In the genomic region with DNA sequence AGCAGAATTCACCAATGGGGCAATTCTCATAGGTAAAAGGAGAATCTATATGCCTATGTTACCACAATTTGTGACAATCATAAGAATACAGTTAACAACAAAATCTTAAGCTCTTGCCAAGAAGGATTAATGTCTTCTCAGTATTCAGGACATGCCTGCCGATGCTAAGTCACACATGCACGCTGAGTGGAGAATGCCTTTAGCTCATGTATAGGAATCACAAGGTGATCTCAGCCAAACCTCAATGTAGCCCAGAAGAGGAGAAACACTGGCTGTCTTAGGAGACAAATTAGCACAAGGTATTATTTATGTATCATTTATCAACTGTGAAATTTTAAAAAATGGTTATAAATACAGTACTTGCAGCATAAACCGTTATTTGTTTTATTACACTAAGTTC, we compare ENCODE assay signal across 20 cellular contexts. TPM values are rescaled to one million over a fixed set of nuclear protein-coding genes. Genes with fewer than 3 reads are reported as not detected.
DNase-seq lines count a peak whose midpoint lies in the region; ATAC-seq, FAIRE-seq and TF ChIP-seq lines count a peak whose summit lies in the region.
"Had no signal": no experiment of that assay in that cellular context is flagged by ENCODE, and none has a peak within 500 bp of the region (broad histone marks: within the 10 kb centered on the region; RNA-seq: fewer than 3 reads in every experiment).

No MANE protein-coding gene starts in this region.

- H4K20me1 ChIP-seq in GM23338 (replicated peaks; ENCODE audit: insufficient read depth) (no peaks in the 10 kb centered on the region), keratinocyte (ENCODE audit: control insufficient read depth, extremely low read depth, insufficient read depth, low read length) (no peaks in the 10 kb centered on the region), HepG2 (ENCODE audit: insufficient read depth, low read length) (no peaks in the 10 kb centered on the region)

- DNase-seq in GM23338 (ENCODE audit: low spot score) = no peak
- no peak for DNase-seq in epithelial cell of prostate (ENCODE audit: low read depth, low spot score)
- DNase-seq in keratinocyte (ENCODE audit: low read depth, low spot score) = no peak
- no peak for DNase-seq in HK-2 (ENCODE audit: unreplicated experiment)
- DNase-seq in activated CD4-positive, alpha-beta T cell treated with anti-CD3 and anti-CD28 coated beads, Interleukin-2, amount 10 ng/mL, durations not matched to agents 24 days and 14 days = no peak
- DNase-seq in HepG2 (ENCODE audit: low spot score) = no peak
- DNase-seq: Calu3; CD4-positive, alpha-beta T cell; DMS79; Kasumi-1; NCI-H1105 treated with DMSO at 0.1 percent for 48 hours; NCI-H187; NCI-H226; NCI-H524 treated with DMSO at 0.1 percent for 48 hours; RPMI8226 had no signal

- H3K9me3 ChIP-seq in HUES64 (ENCODE audit: insufficient read depth, low read depth, low read length) (peaks cover 14% of the 10 kb centered on the region), keratinocyte (ENCODE audit: control insufficient read depth, low read depth, low read length) (no peaks in the 10 kb centered on the region), HepG2 (ENCODE audit: low read length) (peaks cover 18% of the 10 kb centered on the region)

- H3K4me3 Mint-ChIP-seq in GM23338 = peak overlapping the region; percentile 94
- no peak overlapping the region for H3K4me3 Mint-ChIP-seq in activated CD4-positive, alpha-beta T cell treated with anti-CD3 and anti-CD28 coated beads, Interleukin-2, amount 10 ng/mL, durations not matched to agents 24 days and 14 days
- H3K4me3 Mint-ChIP-seq: B cell; CD4-positive, alpha-beta T cell had no signal

- dilution Hi-C loops in keratinocyte (cut with MboI; ENCODE audit: extremely low pct_ligation_motif_present, low sequenced_read_pairs) = no loop called here

- peaks cover 27% of the 10 kb centered on the region for H3K9me3 Mint-ChIP-seq in GM23338
- peaks cover 9% of the 10 kb centered on the region for H3K9me3 Mint-ChIP-seq in activated CD4-positive, alpha-beta T cell treated with anti-CD3 and anti-CD28 coated beads, Interleukin-2, amount 10 ng/mL, durations not matched to agents 24 days and 14 days

- H3K4me1 ChIP-seq in GM23338 (ENCODE audit: insufficient read depth) = peaks cover 19% of the 10 kb centered on the region
- H3K4me1 ChIP-seq in HUES64 (ENCODE audit: insufficient read depth, low read length) = 0 out of 2 replicates have a peak, but pooled peaks cover 12% of the 10 kb centered on the region
- H3K4me1 ChIP-seq in keratinocyte (ENCODE audit: control insufficient read depth, extremely low read depth, insufficient read depth, low read length) = peaks cover 34% of the 10 kb centered on the region
- H3K4me1 ChIP-seq in HepG2 (ENCODE audit: insufficient read depth, low read length) = peaks cover 6% of the 10 kb centered on the region; the same call in 1 of the 2 replicates

- POLR2A ChIA-PET in HepG2 (lab: Yijun Ruan, JAX) = no interaction called here

- in situ Hi-C loops in HepG2 (cut with HindIII; ENCODE audit: extremely low pct_ligation_motif_present, low pct_unique_long_range_greater_than_20kb) = no loop called here

- peaks cover 23% of the 10 kb centered on the region for H3K27me3 Mint-ChIP-seq in GM23338 (ENCODE audit: insufficient read depth, low read depth, poor library complexity)
- H3K27me3 Mint-ChIP-seq in activated CD4-positive, alpha-beta T cell treated with anti-CD3 and anti-CD28 coated beads, Interleukin-2, amount 10 ng/mL, durations not matched to agents 24 days and 14 days = peaks cover 62% of the 10 kb centered on the region

- intact Hi-C loops in activated CD4-positive, alpha-beta T cell treated with anti-CD3 and anti-CD28 coated beads, Interleukin-2, amount 10 ng/mL, durations not matched to agents 24 days and 14 days (cut with micrococcal nuclease) = no loop called here
- intact Hi-C loops in HepG2 (cut with micrococcal nuclease; ENCODE audit: unreplicated experiment) = no loop called here

- no peak for TF ChIP-seq POLR2A in HepG2 (IDR thresholded peaks at IDR 0.05; ENCODE audit: insufficient read depth in 1 of 2, low read depth in 2 of 2, low read length in 2 of 2)

- H3K27ac Mint-ChIP-seq in GM23338 = no peak overlapping the region
- no peak overlapping the region for H3K27ac Mint-ChIP-seq in activated CD4-positive, alpha-beta T cell treated with anti-CD3 and anti-CD28 coated beads, Interleukin-2, amount 10 ng/mL, durations not matched to agents 24 days and 14 days
- H3K27ac Mint-ChIP-seq: B cell; CD4-positive, alpha-beta T cell; IgD-negative memory B cell had no signal

- ATAC-seq in GM23338 = no peak
- no peak for ATAC-seq in GM21423 (IDR thresholded peaks at IDR 0.05; ENCODE audit: unreplicated experiment)
- ATAC-seq in HepG2 = no peak

- CTCF ChIA-PET in HepG2 (lab: Yijun Ruan, JAX; ENCODE audit: low intra/inter-chr PET ratio, low total read pairs) = no interaction called here

- no peak for TF ChIP-seq RAD21 in HepG2 (CRISPR knock-in tag; IDR thresholded peaks at IDR 0.05)

- FAIRE-seq in keratinocyte (lab: Jason Lieb, UNC) (peak; percentile 77), HepG2 (lab: Jason Lieb, UNC) (no peak)

- no peak for TF ChIP-seq EP300 in HepG2 (IDR thresholded peaks at IDR 0.05; ENCODE audit: low read depth in 2 of 2, low read length in 2 of 2)
- no peak for TF ChIP-seq EP300 in HepG2 (CRISPR knock-in tag; IDR thresholded peaks at IDR 0.05; ENCODE audit: borderline replicate concordance)

- H3F3A ChIP-seq in GM23338 (replicated peaks; ENCODE audit: low read depth) = 0 out of 2 replicates have a peak, but pooled peaks cover 8% of the 10 kb centered on the region

- no peaks in the 10 kb centered on the region for H3K9me1 ChIP-seq in keratinocyte (ENCODE audit: control insufficient read depth, extremely low read depth, insufficient read depth, low read length)

- H3K4me2 ChIP-seq in GM23338 (peak overlapping the region; percentile 89), keratinocyte (ENCODE audit: control insufficient read depth, extremely low read depth, insufficient read depth, low read depth, low read length) (peak overlapping the region; percentile 90), HepG2 (ENCODE audit: low read depth, low read length) (no peak overlapping the region)

- H3K9ac ChIP-seq in HUES64 (ENCODE audit: low read depth, low read length) = no peak overlapping the region
- H3K9ac ChIP-seq in keratinocyte (ENCODE audit: control insufficient read depth, extremely low read depth, insufficient read depth, low read length) = no peak overlapping the region
- no peak overlapping the region for H3K9ac ChIP-seq in HepG2 (ENCODE audit: insufficient read depth, low read depth, low read length)

- H2AFZ ChIP-seq in GM23338 (no peak overlapping the region), keratinocyte (ENCODE audit: control insufficient read depth, low read length) (no peak overlapping the region), HepG2 (ENCODE audit: low read length) (no peak overlapping the region)

- no TSS peak for BruUV-seq in HepG2 (replicated peaks; lab: Mats Ljungman, UMichigan)

- peaks cover 36% of the 10 kb centered on the region for H3K36me3 Mint-ChIP-seq in GM23338 (ENCODE audit: low read depth)
- peaks cover 5% of the 10 kb centered on the region for H3K36me3 Mint-ChIP-seq in activated CD4-positive, alpha-beta T cell treated with anti-CD3 and anti-CD28 coated beads, Interleukin-2, amount 10 ng/mL, durations not matched to agents 24 days and 14 days (ENCODE audit: low read depth)
- H3K36me3 Mint-ChIP-seq: IgD-negative memory B cell had no signal

- H3K27ac ChIP-seq in GM23338 (ENCODE audit: low read depth) = no peak overlapping the region
- no peak overlapping the region for H3K27ac ChIP-seq in HUES64 (ENCODE audit: low read depth, low read length)
- H3K27ac ChIP-seq in epithelial cell of prostate = peak overlapping the region; percentile 98
- H3K27ac ChIP-seq in keratinocyte (ENCODE audit: control insufficient read depth, insufficient read depth, low read length) = no peak overlapping the region
- H3K27ac ChIP-seq in HepG2 (ENCODE audit: extremely low read length, insufficient read depth, low read length) = no peak overlapping the region

- peaks cover 7% of the 10 kb centered on the region; the same call in 1 of the 2 replicates for H3K36me3 ChIP-seq in GM23338 (ENCODE audit: insufficient read depth)
- H3K36me3 ChIP-seq in HUES64 (ENCODE audit: insufficient read depth, low read length) = no peaks in the 10 kb centered on the region
- no peaks in the 10 kb centered on the region for H3K36me3 ChIP-seq in keratinocyte (ENCODE audit: control insufficient read depth in 2 of 2, extremely low read depth in 1 of 2, insufficient read depth in 2 of 2, low read length in 2 of 2)
- H3K36me3 ChIP-seq in HepG2 (replicated peaks in 1 of 2; ENCODE audit: control insufficient read depth in 1 of 2, insufficient read depth in 2 of 2, low read length in 2 of 2) = no peaks in the 10 kb centered on the region

- H3K27me3 ChIP-seq in GM23338 (ENCODE audit: insufficient read depth) (peaks cover 37% of the 10 kb centered on the region), HUES64 (ENCODE audit: insufficient read depth, low read length) (peaks cover 55% of the 10 kb centered on the region), keratinocyte (ENCODE audit: control insufficient read depth, extremely low read depth, insufficient read depth, low read length) (no peaks in the 10 kb centered on the region), HepG2 (ENCODE audit: control insufficient read depth in 1 of 2, insufficient read depth in 2 of 2, low read length in 2 of 2) (peaks cover 2 to 35% of the 10 kb centered on the region in 2 experiments)

- WGBS in HUES64 = 93% methylated on average over 2 of the region's 3 CpGs
- 0% methylated on average over 3 of the region's 3 CpGs for WGBS in HepG2 (ENCODE audit: low lambda C conversion rate)

- H3K79me2 ChIP-seq in GM23338 (replicated peaks; ENCODE audit: insufficient read depth) (peaks cover 73% of the 10 kb centered on the region), keratinocyte (ENCODE audit: control insufficient read depth, insufficient read depth, low read length) (peaks cover 50% of the 10 kb centered on the region), HepG2 (ENCODE audit: insufficient read depth, low read length) (no peaks in the 10 kb centered on the region)

- H3K4me1 Mint-ChIP-seq in GM23338 = peaks cover 31% of the 10 kb centered on the region
- peaks cover 10% of the 10 kb centered on the region for H3K4me1 Mint-ChIP-seq in activated CD4-positive, alpha-beta T cell treated with anti-CD3 and anti-CD28 coated beads, Interleukin-2, amount 10 ng/mL, durations not matched to agents 24 days and 14 days

- no peaks in the 10 kb centered on the region for H3K9me2 ChIP-seq in GM23338 (ENCODE audit: insufficient read depth)

- TF ChIP-seq CTCF in GM23338 (conservative IDR thresholded peaks at IDR 0.05; ENCODE audit: low read depth in 2 of 2) (no peak), keratinocyte (optimal IDR thresholded peaks at IDR 0.05 in 1 of 3, IDR thresholded peaks at IDR 0.05 in 1 of 3, conservative IDR thresholded peaks at IDR 0.05 in 1 of 3; ENCODE audit: extremely low read depth in 1 of 3, insufficient read depth in 2 of 3, low read length in 3 of 3) (no peak), HepG2 (CRISPR knock-in tag; IDR thresholded peaks at IDR 0.05) (no peak)

- H3K4me3 ChIP-seq in GM23338 (peak overlapping the region; percentile 74), HUES64 (ENCODE audit: low read length) (peak overlapping the region; percentile 79), keratinocyte (ENCODE audit: control insufficient read depth in 2 of 3, extremely low read depth in 1 of 3, insufficient read depth in 2 of 3, low read depth in 1 of 3, low read length in 3 of 3) (peak overlapping the region in 2 of 3 experiments; percentile 69 to 79), HepG2 (replicated peaks in 1 of 3; ENCODE audit: insufficient read depth in 1 of 3, low read depth in 2 of 3, low read length in 3 of 3) (no peak overlapping the region)

RNA-seq across cellular contexts. Expression of gene HTR7, which starts 2.7 kb away (rescaled TPM):
- 41.0 and 42.2 TPM in 2 replicates for total RNA-seq in GM23338 (2014; rRNA removed; shearing (Covaris generic))
- polyA plus RNA-seq in GM23338 (2016; fragmentation: Nextera tagmentation; extraction: Ambion mirVana) (5.1 and 7.0 TPM in 2 replicates), keratinocyte (9.0 to 12.7 TPM (median 12.2 TPM) in 3 replicates), HepG2 (2011; rRNA removed) (0.09 TPM in 1 of 2 replicates, not detected in the other)
- polyA plus RNA-seq in HUES64 (2013, experiment 1 of 2) = 25.9 TPM
- 27.0 TPM for polyA plus RNA-seq in HUES64 (2013, experiment 2 of 2)
- polyA plus RNA-seq in keratinocyte (2011; ENCODE audit: low read depth) = 5.1 TPM
- 8.5 and 11.4 TPM in 2 replicates for polyA plus RNA-seq in keratinocyte (2011; cell fraction: cytosol; rRNA removed)
- polyA plus RNA-seq in keratinocyte (2011; cell fraction: nucleus; rRNA removed) = 11.7 and 12.2 TPM in 2 replicates
- polyA plus RNA-seq in keratinocyte (2012; ENCODE audit: low replicate concordance) = 6.4 and 10.8 TPM in 2 replicates
- polyA minus RNA-seq in keratinocyte = 11.2 to 20.1 TPM (median 17.2 TPM) in 3 replicates
- 9.4 TPM for polyA minus RNA-seq in keratinocyte (2011; cell fraction: cytosol; rRNA and poly(A)+ RNA removed)
- polyA minus RNA-seq in keratinocyte (2011; cell fraction: nucleus; rRNA and poly(A)+ RNA removed) = 19.1 and 29.4 TPM in 2 replicates
- not detected in 2 replicates for total RNA-seq in activated CD4-positive, alpha-beta T cell treated with anti-CD3 and anti-CD28 coated beads, Interleukin-2, amount 10 ng/mL, durations not matched to agents 24 days and 14 days
- 0.04 TPM in 1 of 2 replicates, not detected in the other for total RNA-seq in HepG2 (2016; rRNA removed; fragmentation: Illumina TruSeq; extraction: Trizol)
- total RNA-seq in HepG2 (2016; cell fraction: cytosol; rRNA removed; fragmentation: Illumina TruSeq; extraction: Trizol; ENCODE audit: low read depth) = not detected in 2 replicates
- total RNA-seq in HepG2 (2016; cell fraction: insoluble cytoplasmic fraction; rRNA removed; fragmentation: Illumina TruSeq; extraction: Trizol) = 0.04 TPM in 1 of 2 replicates, not detected in the other
- total RNA-seq in HepG2 (2016; cell fraction: membrane; rRNA removed; fragmentation: Illumina TruSeq; extraction: Trizol) = 0.06 TPM in 1 of 2 replicates, not detected in the other
- total RNA-seq in HepG2 (2016; cell fraction: nucleus; rRNA removed; fragmentation: Illumina TruSeq; extraction: Trizol) = not detected in 2 replicates
- 0.03 and 0.04 TPM in 2 replicates for polyA plus RNA-seq in HepG2 (2011; cell fraction: cytosol; rRNA removed)
- not detected in 2 replicates for polyA plus RNA-seq in HepG2 (2011; cell fraction: nucleus; rRNA removed)
- polyA plus RNA-seq in HepG2 (2012) = not detected in 2 replicates
- polyA plus RNA-seq in HepG2 (2016; cell fraction: cytosol; fragmentation: Illumina TruSeq; extraction: Trizol; ENCODE audit: low read depth) = not detected in 2 replicates
- polyA plus RNA-seq in HepG2 (2016; cell fraction: insoluble cytoplasmic fraction; fragmentation: Illumina TruSeq; extraction: Trizol; ENCODE audit: low read depth) = not detected in 2 replicates
- polyA plus RNA-seq in HepG2 (2016; cell fraction: membrane; fragmentation: Illumina TruSeq; extraction: Trizol; ENCODE audit: low read depth) = 0.07 TPM in 1 of 2 replicates, not detected in the other
- not detected in 2 replicates for polyA plus RNA-seq in HepG2 (2016; cell fraction: nucleus; fragmentation: Illumina TruSeq; extraction: Trizol; ENCODE audit: insufficient read depth, low read depth)
- 0.04 and 0.28 TPM in 2 replicates for polyA minus RNA-seq in HepG2 (2011; rRNA and poly(A)+ RNA removed; ENCODE audit: low replicate concordance)
- not detected in 2 replicates for polyA minus RNA-seq in HepG2 (2011; cell fraction: cytosol; rRNA and poly(A)+ RNA removed)
- not detected in 2 replicates for polyA minus RNA-seq in HepG2 (2011; cell fraction: nucleus; rRNA and poly(A)+ RNA removed)
- total RNA-seq: B cell, G401 had no signal
- polyA plus RNA-seq: IgD-negative memory B cell had no signal

RNA-seq across cellular contexts. Expression of gene RPP30, which starts 16.6 kb away (rescaled TPM):
- 74.1 and 89.7 TPM in 2 replicates for total RNA-seq in GM23338 (2014; rRNA removed; shearing (Covaris generic))
- 139 and 142 TPM in 2 replicates for polyA plus RNA-seq in GM23338 (2016; fragmentation: Nextera tagmentation; extraction: Ambion mirVana)
- 103 TPM for polyA plus RNA-seq in HUES64 (2013, experiment 1 of 2)
- polyA plus RNA-seq in HUES64 (2013, experiment 2 of 2) = 93.7 TPM
- 26.4 to 48.6 TPM (median 34.2 TPM) in 3 replicates for polyA plus RNA-seq in keratinocyte
- polyA plus RNA-seq in keratinocyte (2011; ENCODE audit: low read depth) = 8.2 TPM
- polyA plus RNA-seq in keratinocyte (2011; cell fraction: cytosol; rRNA removed) = 23.0 and 35.5 TPM in 2 replicates
- polyA plus RNA-seq in keratinocyte (2011; cell fraction: nucleus; rRNA removed) = 22.6 and 27.2 TPM in 2 replicates
- 39.2 and 41.6 TPM in 2 replicates for polyA plus RNA-seq in keratinocyte (2012; ENCODE audit: low replicate concordance)
- 6.5 to 45.7 TPM (median 22.4 TPM) in 3 replicates for polyA minus RNA-seq in keratinocyte
- 20.9 TPM for polyA minus RNA-seq in keratinocyte (2011; cell fraction: cytosol; rRNA and poly(A)+ RNA removed)
- 14.4 and 20.7 TPM in 2 replicates for polyA minus RNA-seq in keratinocyte (2011; cell fraction: nucleus; rRNA and poly(A)+ RNA removed)
- total RNA-seq in activated CD4-positive, alpha-beta T cell treated with anti-CD3 and anti-CD28 coated beads, Interleukin-2, amount 10 ng/mL, durations not matched to agents 24 days and 14 days = 86.4 and 86.9 TPM in 2 replicates
- 65.0 and 91.5 TPM in 2 replicates for total RNA-seq in HepG2 (2016; rRNA removed; fragmentation: Illumina TruSeq; extraction: Trizol)
- total RNA-seq in HepG2 (2016; cell fraction: cytosol; rRNA removed; fragmentation: Illumina TruSeq; extraction: Trizol; ENCODE audit: low read depth) = 18.3 and 20.1 TPM in 2 replicates
- 67.6 and 98.6 TPM in 2 replicates for total RNA-seq in HepG2 (2016; cell fraction: insoluble cytoplasmic fraction; rRNA removed; fragmentation: Illumina TruSeq; extraction: Trizol)
- 26.0 and 27.0 TPM in 2 replicates for total RNA-seq in HepG2 (2016; cell fraction: membrane; rRNA removed; fragmentation: Illumina TruSeq; extraction: Trizol)
- total RNA-seq in HepG2 (2016; cell fraction: nucleus; rRNA removed; fragmentation: Illumina TruSeq; extraction: Trizol) = 37.4 and 38.2 TPM in 2 replicates
- 17.6 and 27.1 TPM in 2 replicates for polyA plus RNA-seq in HepG2 (2011; rRNA removed)
- 10.7 and 13.9 TPM in 2 replicates for polyA plus RNA-seq in HepG2 (2011; cell fraction: cytosol; rRNA removed)
- 16.3 and 18.7 TPM in 2 replicates for polyA plus RNA-seq in HepG2 (2011; cell fraction: nucleus; rRNA removed)
- 22.4 and 34.0 TPM in 2 replicates for polyA plus RNA-seq in HepG2 (2012)
- polyA plus RNA-seq in HepG2 (2016; cell fraction: cytosol; fragmentation: Illumina TruSeq; extraction: Trizol; ENCODE audit: low read depth) = 20.0 and 21.0 TPM in 2 replicates
- 82.9 and 97.7 TPM in 2 replicates for polyA plus RNA-seq in HepG2 (2016; cell fraction: insoluble cytoplasmic fraction; fragmentation: Illumina TruSeq; extraction: Trizol; ENCODE audit: low read depth)
- 21.4 and 21.6 TPM in 2 replicates for polyA plus RNA-seq in HepG2 (2016; cell fraction: membrane; fragmentation: Illumina TruSeq; extraction: Trizol; ENCODE audit: low read depth)
- 50.0 and 51.4 TPM in 2 replicates for polyA plus RNA-seq in HepG2 (2016; cell fraction: nucleus; fragmentation: Illumina TruSeq; extraction: Trizol; ENCODE audit: insufficient read depth, low read depth)
- polyA minus RNA-seq in HepG2 (2011; rRNA and poly(A)+ RNA removed; ENCODE audit: low replicate concordance) = 9.4 and 24.9 TPM in 2 replicates
- polyA minus RNA-seq in HepG2 (2011; cell fraction: cytosol; rRNA and poly(A)+ RNA removed) = 12.2 and 16.1 TPM in 2 replicates
- 33.6 and 36.3 TPM in 2 replicates for polyA minus RNA-seq in HepG2 (2011; cell fraction: nucleus; rRNA and poly(A)+ RNA removed)

Comparison
In these comparisons a context has a peak if more than half of its experiments do, and no peak if none do; other contexts are left out.
1. H3K4me3 ChIP-seq: peak in GM23338 (single experiment), HUES64 (single experiment) and keratinocyte (2 of 3); none in HepG2 (0 of 3).
2. RNA of gene HTR7, which starts 2.7 kb away (total RNA-seq): 41.0 to 42.2 TPM in GM23338; 0.04 to 0.06 TPM in HepG2 and not detected in activated CD4-positive, alpha-beta T cell treated with anti-CD3 and anti-CD28 coated beads, Interleukin-2, amount 10 ng/mL, durations not matched to agents 24 days and 14 days; every median in the first group is over 10 times any median in the second.